ENCODE assay signal across 9 cellular contexts in the genomic region with DNA sequence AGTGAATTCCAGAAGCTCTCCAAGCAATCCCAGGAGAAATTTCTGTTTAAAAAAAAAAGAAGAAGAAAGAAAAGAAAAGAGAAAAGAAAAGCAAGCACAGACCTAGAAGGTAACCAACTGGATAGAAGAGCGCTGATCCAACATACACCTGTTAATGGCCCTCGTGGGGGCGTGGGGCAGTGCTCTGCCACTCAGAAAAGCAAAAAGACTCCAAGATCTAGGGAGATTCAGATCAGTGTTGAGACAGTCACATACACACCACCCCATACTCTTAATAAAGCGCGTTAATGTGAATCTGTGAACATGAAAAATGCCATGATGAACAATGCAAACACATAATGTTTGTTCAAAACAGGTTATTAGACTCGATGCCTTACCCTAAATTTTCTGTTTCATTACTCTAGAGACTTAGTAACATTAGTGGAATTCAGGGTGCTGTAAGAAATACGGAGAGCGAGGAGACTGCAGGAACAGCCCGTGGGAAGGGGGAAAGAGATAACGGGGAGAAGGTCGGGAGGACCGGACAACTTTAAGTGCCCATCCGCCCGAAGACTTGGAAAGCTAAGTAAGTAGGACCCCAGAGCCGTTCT. TPM values are rescaled to one million over a fixed set of nuclear protein-coding genes. Genes with fewer than 3 reads are reported as not detected.
DNase-seq lines count a peak whose midpoint lies in the region; ATAC-seq and TF ChIP-seq lines count a peak whose summit lies in the region.
"Had no signal": no experiment of that assay in that cellular context is flagged by ENCODE, and none has a peak within 500 bp of the region (broad histone marks: within the 10 kb centered on the region; RNA-seq: fewer than 3 reads in every experiment).

No MANE protein-coding gene starts in this region.

- H2BK12ac ChIP-seq in H9 (ENCODE audit: insufficient read length, low read depth, low read length): no peak overlapping the region

- intact Hi-C loops in right cardiac atrium (cut with DNase I): no loop called here
- intact Hi-C loops in spleen (cut with DNase I; ENCODE audit: low total_unique reads): loop anchor here (10.0 kb wide), 1 partner anchor 932 kb away; no protein-coding TSS in a partner anchor

- H3K79me2 ChIP-seq in H9 (ENCODE audit: insufficient read depth, low read length): no peaks in the 10 kb centered on the region

- H3K36me3 ChIP-seq in SJSA1 (peaks cover 28% of the 10 kb centered on the region), spleen (peaks cover 0 to 26% (median 13%) of the 10 kb centered on the region in 6 donors)

- peak overlapping the region; percentile 46 for H3K9ac ChIP-seq in H9 (ENCODE audit: extremely low read depth, insufficient read length, low read length)

- no peak overlapping the region for H3T11ph ChIP-seq in H9 (ENCODE audit: low read length)

- peaks cover 0 to 4% of the 10 kb centered on the region in 2 experiments; a peak in 2 of 5 replicates for H3K9me3 Mint-ChIP-seq in H9

- no peaks in the 10 kb centered on the region for H3K27me3 ChIP-seq in H9 (ENCODE audit: insufficient read depth, low read length)
- H3K27me3 ChIP-seq in SJSA1 (replicated peaks): no peaks in the 10 kb centered on the region
- H3K27me3 ChIP-seq in right cardiac atrium (ENCODE audit: control insufficient read depth, insufficient read depth): no peaks in the 10 kb centered on the region
- no peaks in the 10 kb centered on the region for H3K27me3 ChIP-seq in spleen (replicated peaks in 1 of 7)

- ATAC-seq in right cardiac atrium: no peak

- H3K36me3 Mint-ChIP-seq in H9 (ENCODE audit: insufficient read depth in 1 of 3, low read depth in 3 of 3): peaks cover 0 to 6% (median 0%) of the 10 kb centered on the region in 3 experiments; a peak in 5 of 7 replicates

- no peaks in the 10 kb centered on the region for H3K23me2 ChIP-seq in H9 (ENCODE audit: insufficient read length, low read depth, low read length, poor library complexity, severe bottlenecking)

- no peak for TF ChIP-seq POLR2A in spleen (IDR thresholded peaks at IDR 0.05)

- H2BK20ac ChIP-seq in H9 (ENCODE audit: low read depth, low read length, poor library complexity, severe bottlenecking): no peak overlapping the region

- no peak overlapping the region for H2AK5ac ChIP-seq in H9 (ENCODE audit: insufficient read length, low read length)

- H3K4me1 ChIP-seq in H9 (ENCODE audit: insufficient read depth, low read length): no peaks in the 10 kb centered on the region
- peaks cover 22% of the 10 kb centered on the region for H3K4me1 ChIP-seq in SJSA1 (replicated peaks)
- peaks cover 2% of the 10 kb centered on the region for H3K4me1 ChIP-seq in right cardiac atrium (ENCODE audit: control insufficient read depth, insufficient read depth, low read length)
- H3K4me1 ChIP-seq in spleen: peaks cover 12 to 65% (median 38%) of the 10 kb centered on the region in 6 donors

- H3K27me3 Mint-ChIP-seq in H9 (ENCODE audit: low read depth): no peaks in the 10 kb centered on the region

- H2BK5ac ChIP-seq in H9 (ENCODE audit: insufficient read length, low read length): no peak overlapping the region

- H3K9me3 ChIP-seq in H9 (ENCODE audit: control insufficient read depth, low read depth, low read length) (no peaks in the 10 kb centered on the region), SJSA1 (replicated peaks) (peaks cover 4% of the 10 kb centered on the region; the same call in 1 of the 2 replicates), right cardiac atrium (ENCODE audit: control insufficient read depth, low read length) (no peaks in the 10 kb centered on the region), spleen (peaks cover 0 to 4% (median 0%) of the 10 kb centered on the region in 8 donors)

- no peak for TF ChIP-seq CTCF in H9 (conservative IDR thresholded peaks at IDR 0.05)
- no peak for TF ChIP-seq CTCF in spleen (IDR thresholded peaks at IDR 0.05 in 8 of 11, conservative IDR thresholded peaks at IDR 0.05 in 3 of 11)

- H2BK120ac ChIP-seq in H9 (ENCODE audit: low read depth, low read length, poor library complexity, severe bottlenecking): no peak overlapping the region

- H3K4ac ChIP-seq in H9 (ENCODE audit: low read depth, low read length): no peak overlapping the region

- H3K14ac ChIP-seq in H9 (ENCODE audit: insufficient read depth, low read length): no peak overlapping the region

- no peak overlapping the region for H4K91ac ChIP-seq in H9 (ENCODE audit: insufficient read length, low read depth, low read length)

- H3K27ac ChIP-seq in H9 (ENCODE audit: insufficient read length, low read depth, low read length): no peak overlapping the region
- H3K27ac ChIP-seq in SJSA1: peak overlapping the region; percentile 90
- no peak overlapping the region for H3K27ac ChIP-seq in right cardiac atrium (ENCODE audit: low read length)
- H3K27ac ChIP-seq in spleen: peak overlapping the region; percentile 17 to 92 (median 84)

- no peaks in the 10 kb centered on the region for H4K20me1 ChIP-seq in H9 (ENCODE audit: control insufficient read depth, insufficient read depth, insufficient read length)

- H3K56ac ChIP-seq in H9 (ENCODE audit: insufficient read length, low read depth, low read length): no peak overlapping the region

- H4K5ac ChIP-seq in H9 (ENCODE audit: insufficient read length, low read depth, low read length): no peak overlapping the region

- no peak overlapping the region for H4K8ac ChIP-seq in H9 (replicated peaks; ENCODE audit: insufficient read length, low read depth, low read length)

- no peak overlapping the region for H3K4me3 Mint-ChIP-seq in H9
- H3K4me3 Mint-ChIP-seq: HFFc6 had no signal

- peak overlapping the region; percentile 70 for H3K4me2 ChIP-seq in H9 (ENCODE audit: insufficient read depth, insufficient read length, low read length)

- WGBS in H9 (ENCODE audit: extremely low coverage, insufficient read length, low lambda C conversion rate): no CpG with 5 or more reads among the region's 15 CpGs
- WGBS in right cardiac atrium: 9% methylated on average over 15 of the region's 15 CpGs
- 9 to 14% (median 13%) methylated on average over 15 of the region's 15 CpGs for WGBS in spleen, 5 donors

- no peaks in the 10 kb centered on the region for H3K79me1 ChIP-seq in H9 (ENCODE audit: insufficient read depth, low read depth, low read length, poor library complexity, severe bottlenecking)

- DNase-seq in H9: no peak
- DNase-seq in SJSA1 (ENCODE audit: low read depth in 1 of 2, low spot score in 2 of 2): no peak
- DNase-seq in right cardiac atrium: peak in 1 of 3 donors; percentile 16
- no peak for DNase-seq in spleen
- no peak for DNase-seq in DMS79 (lab: John Stamatoyannopoulos, UW)
- DNase-seq in activated CD4-positive, alpha-beta T cell treated with anti-CD3 and anti-CD28 coated beads, Interleukin-2, amount 50 U/mL, for 48 hours: no peak
- no peak for DNase-seq in NCI-H2081 treated with DMSO at 0.1 percent for 48 hours (lab: John Stamatoyannopoulos, UW)
- DNase-seq in activated CD4-positive, CD25-positive, alpha-beta regulatory T cell (lab: John Stamatoyannopoulos, UW): no peak

- peak overlapping the region; percentile 3 for H2AFZ ChIP-seq in H9 (ENCODE audit: low read length)

- no peak overlapping the region for H3K27ac Mint-ChIP-seq in H9
- H3K27ac Mint-ChIP-seq: HFFc6 had no signal

- H2BK15ac ChIP-seq in H9 (ENCODE audit: low read depth, low read length): no peak overlapping the region

- H3K18ac ChIP-seq in H9 (ENCODE audit: insufficient read length, low read depth, low read length): no peak overlapping the region

- H3K4me1 Mint-ChIP-seq in H9: peaks cover 2 to 3% of the 10 kb centered on the region in 2 experiments; a peak in 1 of 4 replicates

- peak overlapping the region; percentile 54 for H3K4me3 ChIP-seq in SJSA1
- H3K4me3 ChIP-seq in right cardiac atrium (ENCODE audit: low read length): peak overlapping the region; percentile 98
- H3K4me3 ChIP-seq in spleen: peak overlapping the region; percentile 50 to 90 (median 76)

- H3K23ac ChIP-seq in H9 (ENCODE audit: insufficient read length, low read depth, low read length): no peak overlapping the region

RNA-seq across cellular contexts. Expression of a gene that starts 0.4 kb away (rescaled TPM):
- 13.2 and 17.0 TPM in 2 replicates for total RNA-seq in H9 (2021)
- 20.6 and 44.6 TPM in 2 replicates for total RNA-seq in SJSA1 (2014; rRNA removed; shearing (Covaris generic))
- 10 to 100 TPM in 2 of 4 donors, 1 to 10 TPM in 2; 9.2 to 15.1 (median 10.5) TPM for total RNA-seq in right cardiac atrium
- 8.7 TPM for polyA plus RNA-seq in right cardiac atrium
- total RNA-seq in spleen: 10 to 100 TPM in 5 of 7 donors, 1 to 10 TPM in 2; 7.6 to 22.0 (median 13.2) TPM
- polyA plus RNA-seq in spleen: 1 to 10 TPM; 4.0 to 8.0 (median 5.5) TPM

RNA-seq across cellular contexts. Expression of a gene that starts 0.8 kb away (rescaled TPM):
- 14.3 and 15.5 TPM in 2 replicates for total RNA-seq in H9 (2021)
- 36.3 and 37.1 TPM in 2 replicates for total RNA-seq in SJSA1 (2014; rRNA removed; shearing (Covaris generic))
- total RNA-seq in right cardiac atrium: 10 to 100 TPM; 24.5 to 28.3 (median 26.4) TPM
- 11.7 TPM for polyA plus RNA-seq in right cardiac atrium
- 10 to 100 TPM; 16.9 to 33.8 (median 23.0) TPM for total RNA-seq in spleen
- 1 to 10 TPM; 5.6 to 8.2 (median 6.8) TPM for polyA plus RNA-seq in spleen

Comparison
In these comparisons a context has a peak if more than half of its experiments do, and no peak if none do; other contexts are left out.
1. H3K27ac ChIP-seq: peak in SJSA1 (single experiment) and spleen (8 of 8); none in H9 (single experiment) and right cardiac atrium (single experiment).
2. Peak in every context shown above with its lines, with median percentiles within 50 percentile points of each other: H3K4me3 ChIP-seq.